In genomic region chr1:58545591-58546519, GRCh38 we compare ENCODE assay signal across 8 cellular contexts. TPM values are rescaled to one million over a fixed set of nuclear protein-coding genes. Genes with fewer than 3 reads are reported as not detected.
DNase-seq lines count a peak whose midpoint lies in the region; ATAC-seq and TF ChIP-seq lines count a peak whose summit lies in the region.

No MANE protein-coding gene starts in this region.

- intact Hi-C loops in left lung (cut with DNase I), result no loop called here

- H3K27me3 ChIP-seq in left lung, result no peaks in the 10 kb centered on the region

- H3K4me1 ChIP-seq in left lung, result peaks cover 3 to 10% of the 10 kb centered on the region in 2 donors

- DNase-seq in AG08395 (ENCODE audit: low spot score) (peak; percentile 76), NCI-H446 treated with DMSO at 0.1 percent for 48 hours (lab: John Stamatoyannopoulos, UW) (peak; percentile 42), coronary artery (ENCODE audit: low spot score) (peak; percentile 92), left lung (peak; percentile 84 to 96)
- peak; percentile 60 to 64 for DNase-seq in activated CD4-positive, alpha-beta T cell treated with anti-CD3 and anti-CD28 coated beads, Interleukin-2, amount 50 U/mL, for 24 hours (ENCODE audit: low read depth in 1 of 2, low spot score in 1 of 2)
- DNase-seq in stimulated activated CD4-positive, alpha-beta T cell treated with anti-CD3 and anti-CD28 coated beads, Interleukin-1b, Interleukin-23, amount 100 ng/mL, for 48 hours, result peak; percentile 77

- H3K9me3 ChIP-seq in left lung, result no peaks in the 10 kb centered on the region

- H3K4me3 ChIP-seq in coronary artery (peak overlapping the region; percentile 82), left lung (peak overlapping the region; percentile 55 to 63)

- H3K36me3 ChIP-seq in left lung, result no peaks in the 10 kb centered on the region

- no peak for TF ChIP-seq CTCF in coronary artery (IDR thresholded peaks at IDR 0.05)
- TF ChIP-seq CTCF in left lung (IDR thresholded peaks at IDR 0.05), result no peak

- ATAC-seq in GM18873 (IDR thresholded peaks at IDR 0.05; ENCODE audit: low FRiP score, unreplicated experiment), result peak; percentile 25
- ATAC-seq in HG03159 (IDR thresholded peaks at IDR 0.05; ENCODE audit: unreplicated experiment), result peak; percentile 68
- peak; percentile 86 for ATAC-seq in left lung

- H3K27ac ChIP-seq in coronary artery (peak overlapping the region; percentile 100), left lung (peak overlapping the region; percentile 100)

RNA-seq across cellular contexts. Expression of gene OMA1, which starts 0.7 kb away (rescaled TPM):
- total RNA-seq in left lung, result 10 to 100 TPM; 26.4 to 28.3 TPM

RNA-seq across cellular contexts. Expression of gene TACSTD2, which starts 31.2 kb away (rescaled TPM):
- total RNA-seq in left lung, result 100 to 1,000 TPM; 130 to 171 TPM

Comparison
In these comparisons a context has a peak if more than half of its experiments do, and no peak if none do; other contexts are left out.
1. Peak in every context shown above with its lines: DNase-seq, ATAC-seq, H3K4me3 ChIP-seq and H3K27ac ChIP-seq.
2. DNase-seq: peak in every context shown above with its lines; median percentile 92 in coronary artery; 90 in left lung; 77 in stimulated activated CD4-positive, alpha-beta T cell treated with anti-CD3 and anti-CD28 coated beads, Interleukin-1b, Interleukin-23, amount 100 ng/mL, for 48 hours; 76 in AG08395; 62 in activated CD4-positive, alpha-beta T cell treated with anti-CD3 and anti-CD28 coated beads, Interleukin-2, amount 50 U/mL, for 24 hours; 42 in NCI-H446 treated with DMSO at 0.1 percent for 48 hours.
3. ATAC-seq: peak in every context shown above with its lines; median percentile 86 in left lung; 68 in HG03159; 25 in GM18873.